ENCODE assay signal across 1 cellular context in the genomic region with DNA sequence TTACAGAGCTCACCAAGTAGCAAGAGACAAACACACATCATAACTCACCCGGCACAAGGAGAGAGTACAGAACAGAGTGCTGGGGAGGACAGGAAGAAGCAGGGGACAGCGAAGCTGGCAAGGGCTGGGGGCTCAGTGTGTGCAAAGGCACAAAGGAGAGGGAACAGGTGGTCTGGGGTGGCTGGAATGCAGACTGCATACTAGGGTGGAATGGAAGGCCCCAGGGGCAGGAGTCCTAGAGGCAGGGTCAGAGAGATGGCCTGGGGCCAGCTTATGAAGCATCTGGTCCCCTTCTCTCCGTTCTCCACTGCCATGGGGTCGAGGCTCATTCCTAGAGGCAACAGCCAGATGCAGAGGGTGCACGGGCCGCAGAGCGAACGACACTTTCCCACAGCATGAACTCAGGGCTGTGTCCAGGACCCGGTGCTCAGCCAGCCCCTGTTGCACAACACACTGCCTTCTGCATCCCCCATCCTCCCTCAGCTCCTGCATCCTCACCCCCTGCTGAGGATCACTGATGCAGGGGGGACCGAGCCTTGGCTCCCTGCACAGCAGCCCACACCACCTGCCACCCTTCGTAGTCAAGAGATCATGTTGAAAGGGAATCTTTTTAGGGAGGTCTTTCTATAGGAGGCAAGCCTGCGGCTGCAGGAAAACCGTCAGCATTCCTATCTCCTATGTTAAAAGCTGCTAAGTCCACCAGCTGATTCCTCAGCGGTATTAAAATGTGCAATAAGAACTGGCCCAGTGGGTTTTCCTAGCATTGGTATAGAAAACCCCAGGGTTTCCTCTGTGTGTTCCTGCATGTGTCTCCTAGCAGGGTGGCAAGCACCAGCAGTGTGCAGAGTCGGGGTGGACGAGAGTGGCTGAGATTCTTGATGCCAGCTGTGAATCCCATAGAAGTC.
TF ChIP-seq lines count a peak whose summit lies in the region.

No MANE protein-coding gene starts in this region.

TF ChIP-seq in IMR-90, 13 proteins besides CTCF, POLR2A, EP300 and RAD21 (continued from another document):
- TF ChIP-seq, protein P1, sequence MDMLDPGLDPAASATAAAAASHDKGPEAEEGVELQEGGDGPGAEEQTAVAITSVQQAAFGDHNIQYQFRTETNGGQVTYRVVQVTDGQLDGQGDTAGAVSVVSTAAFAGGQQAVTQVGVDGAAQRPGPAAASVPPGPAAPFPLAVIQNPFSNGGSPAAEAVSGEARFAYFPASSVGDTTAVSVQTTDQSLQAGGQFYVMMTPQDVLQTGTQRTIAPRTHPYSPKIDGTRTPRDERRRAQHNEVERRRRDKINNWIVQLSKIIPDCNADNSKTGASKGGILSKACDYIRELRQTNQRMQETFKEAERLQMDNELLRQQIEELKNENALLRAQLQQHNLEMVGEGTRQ (IDR thresholded peaks at IDR 0.05; ENCODE audit: low read depth, low read length) = no peak
